Comparison of ENCODE assay signal across 8 cellular contexts in the genomic region with DNA sequence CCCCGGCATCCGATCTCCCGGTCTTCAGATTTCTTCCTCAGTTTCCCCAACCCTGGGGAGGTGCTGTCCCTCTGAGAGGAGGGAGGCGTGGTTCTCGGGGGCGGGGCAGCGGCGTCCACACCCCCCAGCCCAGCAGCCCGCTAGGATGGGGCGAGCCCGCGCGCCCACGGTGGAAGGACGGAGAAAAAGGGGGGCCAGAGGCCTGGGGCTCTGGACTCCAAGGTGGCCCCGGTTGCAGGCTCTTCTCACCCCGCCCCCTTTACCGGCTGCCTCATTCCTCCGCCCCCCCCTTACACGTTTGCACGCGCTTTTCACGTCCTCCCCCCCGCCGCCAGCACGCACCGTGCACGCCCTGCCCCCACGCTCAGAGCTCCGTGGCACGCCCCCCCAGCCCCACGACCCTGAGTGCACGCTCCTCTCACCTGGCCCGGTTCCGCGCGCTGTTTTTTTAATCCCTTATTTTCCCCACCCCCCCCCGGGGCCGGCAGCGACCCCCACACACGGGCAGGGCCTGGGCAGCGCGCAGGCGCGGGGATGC. TPM values are rescaled to one million over a fixed set of nuclear protein-coding genes. Genes with fewer than 3 reads are reported as not detected.
DNase-seq lines count a peak whose midpoint lies in the region; ATAC-seq and TF ChIP-seq lines count a peak whose summit lies in the region.

No MANE protein-coding gene starts in this region.

- no peaks in the 10 kb centered on the region; the same call in 1 of the 2 replicates for H3K79me2 ChIP-seq in H9 (ENCODE audit: insufficient read depth, low read length)

- no peak overlapping the region for H3K23ac ChIP-seq in H9 (ENCODE audit: insufficient read length, low read depth, low read length)

- H3K9ac ChIP-seq in H9 (ENCODE audit: extremely low read depth, insufficient read length, low read length): no peak overlapping the region

- no peak overlapping the region for H2BK15ac ChIP-seq in H9 (ENCODE audit: low read depth, low read length)

- no peak overlapping the region for H3K4ac ChIP-seq in H9 (ENCODE audit: low read depth, low read length)

- H3K4me3 Mint-ChIP-seq in H9: peak overlapping the region; percentile 66 to 83

- no peak for TF ChIP-seq CTCF in H9 (conservative IDR thresholded peaks at IDR 0.05)

- H3K27ac Mint-ChIP-seq in H9: peak overlapping the region in 1 of 3 experiments; percentile 65; a peak in 1 of 7 replicates

- H3T11ph ChIP-seq in H9 (ENCODE audit: low read length): no peak overlapping the region

- WGBS in H9 (ENCODE audit: extremely low coverage, insufficient read length, low lambda C conversion rate): no CpG with 5 or more reads among the region's 45 CpGs

- no peaks in the 10 kb centered on the region; the same call in 1 of the 2 replicates for H3K4me1 ChIP-seq in H9 (ENCODE audit: insufficient read depth, low read length)

- no peak overlapping the region for H4K91ac ChIP-seq in H9 (ENCODE audit: insufficient read length, low read depth, low read length)

- no peak overlapping the region for H2BK120ac ChIP-seq in H9 (ENCODE audit: low read depth, low read length, poor library complexity, severe bottlenecking)

- H3K4me2 ChIP-seq in H9 (ENCODE audit: insufficient read depth, insufficient read length, low read length): peak overlapping the region; percentile 6

- H3K4me1 Mint-ChIP-seq in H9: peaks cover 26 to 41% of the 10 kb centered on the region in 2 experiments

- no peak overlapping the region for H3K27ac ChIP-seq in H9 (ENCODE audit: insufficient read length, low read depth, low read length)

- no peak overlapping the region for H2AK5ac ChIP-seq in H9 (ENCODE audit: insufficient read length, low read length)

- peaks cover 8 to 13% (median 12%) of the 10 kb centered on the region in 3 experiments for H3K36me3 Mint-ChIP-seq in H9 (ENCODE audit: insufficient read depth in 1 of 3, low read depth in 3 of 3)

- H2BK5ac ChIP-seq in H9 (ENCODE audit: insufficient read length, low read length): no peak overlapping the region

- H3K9me3 ChIP-seq in H9 (ENCODE audit: control insufficient read depth, low read depth, low read length): no peaks in the 10 kb centered on the region

- H3K14ac ChIP-seq in H9 (ENCODE audit: insufficient read depth, low read length): peak overlapping the region; percentile 49; the same call in 1 of the 2 replicates

- no peak overlapping the region for H3K56ac ChIP-seq in H9 (ENCODE audit: insufficient read length, low read depth, low read length)

- H2AFZ ChIP-seq in H9 (ENCODE audit: low read length): no peak overlapping the region

- H4K8ac ChIP-seq in H9 (replicated peaks; ENCODE audit: insufficient read length, low read depth, low read length): no peak overlapping the region

- no peak overlapping the region for H2BK12ac ChIP-seq in H9 (ENCODE audit: insufficient read length, low read depth, low read length)

- H3K18ac ChIP-seq in H9 (ENCODE audit: insufficient read length, low read depth, low read length): peak overlapping the region; percentile 41

- H3K23me2 ChIP-seq in H9 (ENCODE audit: insufficient read length, low read depth, low read length, poor library complexity, severe bottlenecking): peaks cover 10% of the 10 kb centered on the region

- H2BK20ac ChIP-seq in H9 (ENCODE audit: low read depth, low read length, poor library complexity, severe bottlenecking): no peak overlapping the region

- H3K79me1 ChIP-seq in H9 (ENCODE audit: insufficient read depth, low read depth, low read length, poor library complexity, severe bottlenecking): no peaks in the 10 kb centered on the region

- no peaks in the 10 kb centered on the region for H3K27me3 ChIP-seq in H9 (ENCODE audit: insufficient read depth, low read length)

- in situ Hi-C loops in SK-MEL-5 (cut with HindIII; ENCODE audit: low pct_unique_long_range_greater_than_20kb, low sequenced_read_pairs): no loop called here

- peak; percentile 24 to 43 for DNase-seq in AML-193 (lab: John Stamatoyannopoulos, UW)
- DNase-seq in H9: no peak
- DNase-seq in SK-MEL-5 (ENCODE audit: low read depth, low spot score): peak; percentile 49
- peak in 40 of 56 donors; percentile 13 to 84 (median 62) for DNase-seq in amygdala (lab: John Stamatoyannopoulos, UW)
- DNase-seq in hepatic stellate cell (ENCODE audit: low spot score): peak; percentile 72
- peak; percentile 64 for DNase-seq in putamen (ENCODE audit: low spot score)
- DNase-seq in NCI-H187 (lab: John Stamatoyannopoulos, UW): no peak

- no peak overlapping the region for H4K5ac ChIP-seq in H9 (ENCODE audit: insufficient read length, low read depth, low read length)

- no peaks in the 10 kb centered on the region; the same call in 1 of the 2 replicates for H3K27me3 Mint-ChIP-seq in H9 (ENCODE audit: low read depth)

- no peaks in the 10 kb centered on the region for H4K20me1 ChIP-seq in H9 (ENCODE audit: control insufficient read depth, insufficient read depth, insufficient read length)

- H3K9me3 Mint-ChIP-seq in H9: no peaks in the 10 kb centered on the region; a peak in 1 of 5 replicates

- ATAC-seq in HG02870 (IDR thresholded peaks at IDR 0.05; ENCODE audit: unreplicated experiment): no peak

RNA-seq across cellular contexts. Expression of a gene that starts 0.4 kb away (rescaled TPM):
- total RNA-seq in H9 (2021): 31.0 and 32.7 TPM in 2 replicates
- 1.3 and 2.2 TPM in 2 replicates for total RNA-seq in SK-MEL-5 (2014; rRNA removed; shearing (Covaris generic))
- 3.6 and 3.8 TPM in 2 replicates for polyA plus RNA-seq in SK-MEL-5 (2015; cell fraction: cytosol; rRNA removed)
- 1.6 and 4.2 TPM in 2 replicates for polyA plus RNA-seq in SK-MEL-5 (2015; cell fraction: nucleus; rRNA removed)

RNA-seq across cellular contexts. Expression of a gene that starts 4.0 kb away (rescaled TPM):
- total RNA-seq in H9 (2021): 121 and 124 TPM in 2 replicates
- 39.4 and 47.7 TPM in 2 replicates for total RNA-seq in SK-MEL-5 (2014; rRNA removed; shearing (Covaris generic))
- 54.2 and 56.7 TPM in 2 replicates for polyA plus RNA-seq in SK-MEL-5 (2015; cell fraction: cytosol; rRNA removed)
- 77.8 and 82.3 TPM in 2 replicates for polyA plus RNA-seq in SK-MEL-5 (2015; cell fraction: nucleus; rRNA removed)

RNA-seq across cellular contexts. Expression of a gene that starts 22.7 kb away (rescaled TPM):
- total RNA-seq in H9 (2021): 3.3 and 3.8 TPM in 2 replicates
- not detected in 2 replicates for total RNA-seq in SK-MEL-5 (2014; rRNA removed; shearing (Covaris generic))
- polyA plus RNA-seq in SK-MEL-5 (2015; cell fraction: cytosol; rRNA removed): not detected in 2 replicates
- polyA plus RNA-seq in SK-MEL-5 (2015; cell fraction: nucleus; rRNA removed): not detected in 2 replicates

RNA-seq across cellular contexts. Expression of a gene that starts 26.0 kb away (rescaled TPM):
- total RNA-seq in H9 (2021): 0.66 and 0.86 TPM in 2 replicates
- 9.4 and 10.1 TPM in 2 replicates for total RNA-seq in SK-MEL-5 (2014; rRNA removed; shearing (Covaris generic))
- 20.0 and 28.2 TPM in 2 replicates for polyA plus RNA-seq in SK-MEL-5 (2015; cell fraction: cytosol; rRNA removed)
- 5.5 and 10.1 TPM in 2 replicates for polyA plus RNA-seq in SK-MEL-5 (2015; cell fraction: nucleus; rRNA removed)

RNA-seq across cellular contexts. Expression of a gene that starts 38.9 kb away (rescaled TPM):
- total RNA-seq in H9 (2021): 35.1 and 36.2 TPM in 2 replicates
- 213 and 215 TPM in 2 replicates for total RNA-seq in SK-MEL-5 (2014; rRNA removed; shearing (Covaris generic))
- 325 and 335 TPM in 2 replicates for polyA plus RNA-seq in SK-MEL-5 (2015; cell fraction: cytosol; rRNA removed)
- polyA plus RNA-seq in SK-MEL-5 (2015; cell fraction: nucleus; rRNA removed): 59.7 and 63.5 TPM in 2 replicates

Comparison
In these comparisons a context has a peak if more than half of its experiments do, and no peak if none do; other contexts are left out.
1. DNase-seq: peak in AML-193 (2 of 2), SK-MEL-5 (single experiment), amygdala (40 of 56), hepatic stellate cell (single experiment) and putamen (single experiment); none in H9 (single experiment) and NCI-H187 (0 of 2).
2. RNA of a gene that starts 0.4 kb away (total RNA-seq): 31.0 to 32.7 TPM in H9; 1.3 to 2.2 TPM in SK-MEL-5; every median in the first group is over 10 times any median in the second.